19 cellular contexts compared by ENCODE assay signal in genomic region chr7:101898019-101898575, GRCh38.
A peak's percentile ranks its signal among the peaks of the same experiment; 100 is the strongest.
DNase-seq lines count a peak whose midpoint lies in the region; ATAC-seq and TF ChIP-seq lines count a peak whose summit lies in the region.
"Had no signal": no experiment of that assay in that cellular context is flagged by ENCODE, and none has a peak within 500 bp of the region (broad histone marks: within the 10 kb centered on the region; RNA-seq: fewer than 3 reads in every experiment).

No MANE protein-coding gene starts in this region.

- POLR2A ChIA-PET in PC-9 (lab: Charles Lee; ENCODE audit: unreplicated experiment): no interaction called here

- H3K4me1 ChIP-seq in GM23338 (ENCODE audit: insufficient read depth) (peaks cover 15% of the 10 kb centered on the region), ascending aorta (peaks cover 13 to 53% of the 10 kb centered on the region in 2 donors), left lung (peaks cover 11 to 13% of the 10 kb centered on the region in 2 donors), smooth muscle cell (ENCODE audit: low read depth) (no peaks in the 10 kb centered on the region), PC-9 (replicated peaks; ENCODE audit: insufficient read depth) (no peaks in the 10 kb centered on the region)
- H3K4me1 ChIP-seq: Peyer's patch had no signal

- no peaks in the 10 kb centered on the region for H3F3A ChIP-seq in GM23338 (replicated peaks; ENCODE audit: low read depth)
- peaks cover 3% of the 10 kb centered on the region for H3F3A ChIP-seq in smooth muscle cell (ENCODE audit: low read depth)
- H3F3A ChIP-seq in PC-9 (ENCODE audit: insufficient read depth, low read depth): no peaks in the 10 kb centered on the region

- H3K4me2 ChIP-seq in GM23338 (no peak overlapping the region), smooth muscle cell (no peak overlapping the region), PC-9 (no peak overlapping the region)

- H3K27me3 Mint-ChIP-seq in GM23338 (ENCODE audit: insufficient read depth, low read depth, poor library complexity): peaks cover 3% of the 10 kb centered on the region
- H3K27me3 Mint-ChIP-seq: stimulated activated memory B cell treated with anti-CD40 and anti-IgM and Interleukin-4, amounts not matched to agents 10 μg/mL and 1 μg/mL and 100 μg/mL, for 72 hours; type B pancreatic cell had no signal

- H4K20me1 ChIP-seq in GM23338 (replicated peaks; ENCODE audit: insufficient read depth) (peaks cover 68% of the 10 kb centered on the region), smooth muscle cell (ENCODE audit: low read depth) (peaks cover 97% of the 10 kb centered on the region), PC-9 (ENCODE audit: insufficient read depth) (no peaks in the 10 kb centered on the region; the same call in 1 of the 2 replicates)

- H3K4me3 ChIP-seq in GM23338 (no peak overlapping the region), ascending aorta (peak overlapping the region in 1 of 2 donors; percentile 33), left lung (no peak overlapping the region), smooth muscle cell (no peak overlapping the region), PC-9 (no peak overlapping the region)
- H3K4me3 ChIP-seq: gastroesophageal sphincter, GM23248, lung, Peyer's patch had no signal

- TF ChIP-seq CTCF in GM23338 (conservative IDR thresholded peaks at IDR 0.05; ENCODE audit: low read depth in 2 of 2): no peak
- no peak for TF ChIP-seq CTCF in ascending aorta (IDR thresholded peaks at IDR 0.05)
- TF ChIP-seq CTCF in left lung (IDR thresholded peaks at IDR 0.05): no peak
- TF ChIP-seq CTCF in smooth muscle cell (IDR thresholded peaks at IDR 0.05; ENCODE audit: borderline replicate concordance, insufficient read depth, poor library complexity, severe bottlenecking): no peak
- no peak for TF ChIP-seq CTCF in PC-9 (conservative IDR thresholded peaks at IDR 0.05)

- CTCF ChIA-PET in PC-9 (lab: Charles Lee): no interaction called here

- H3K27me3 ChIP-seq in GM23338 (ENCODE audit: insufficient read depth) (no peaks in the 10 kb centered on the region), ascending aorta (no peaks in the 10 kb centered on the region), left lung (no peaks in the 10 kb centered on the region), smooth muscle cell (ENCODE audit: low read depth) (no peaks in the 10 kb centered on the region), PC-9 (ENCODE audit: insufficient read depth, low read depth) (no peaks in the 10 kb centered on the region)
- H3K27me3 ChIP-seq: gastroesophageal sphincter, Peyer's patch had no signal

- peaks cover 4% of the 10 kb centered on the region; the same call in 2 of the 3 replicates for H3K36me3 Mint-ChIP-seq in GM23338 (ENCODE audit: low read depth)
- H3K36me3 Mint-ChIP-seq: stimulated activated memory B cell treated with anti-CD40 and anti-IgM and Interleukin-4, amounts not matched to agents 10 μg/mL and 1 μg/mL and 100 μg/mL, for 72 hours; type B pancreatic cell had no signal

- intact Hi-C loops in ascending aorta (cut with DNase I): loop anchor here (5.0 kb wide), 1 partner anchor 34 kb away; no protein-coding TSS in a partner anchor
- intact Hi-C loops in left lung (cut with DNase I): no loop called here
- intact Hi-C loops in PC-9 (cut with micrococcal nuclease; ENCODE audit: unreplicated experiment): no loop called here

- H3K9me3 ChIP-seq in ascending aorta (no peaks in the 10 kb centered on the region), left lung (no peaks in the 10 kb centered on the region), smooth muscle cell (replicated peaks; ENCODE audit: low read depth) (no peaks in the 10 kb centered on the region), PC-9 (ENCODE audit: insufficient read depth, low read depth) (no peaks in the 10 kb centered on the region)
- H3K9me3 ChIP-seq: gastroesophageal sphincter, Peyer's patch had no signal

- H2AFZ ChIP-seq in GM23338 (no peak overlapping the region), smooth muscle cell (ENCODE audit: low read depth) (no peak overlapping the region), PC-9 (no peak overlapping the region)
- H2AFZ ChIP-seq: GM23248, parathyroid adenoma had no signal

- no peaks in the 10 kb centered on the region for H3K9me2 ChIP-seq in GM23338 (ENCODE audit: insufficient read depth)
- H3K9me2 ChIP-seq in PC-9 (ENCODE audit: insufficient read depth): no peaks in the 10 kb centered on the region

- H3K36me3 ChIP-seq in GM23338 (ENCODE audit: insufficient read depth) (no peaks in the 10 kb centered on the region), ascending aorta (no peaks in the 10 kb centered on the region), left lung (no peaks in the 10 kb centered on the region), smooth muscle cell (ENCODE audit: low read depth) (no peaks in the 10 kb centered on the region), PC-9 (ENCODE audit: low read depth) (no peaks in the 10 kb centered on the region)
- H3K36me3 ChIP-seq: gastroesophageal sphincter, Peyer's patch had no signal

- peaks cover 48% of the 10 kb centered on the region for H3K4me1 Mint-ChIP-seq in GM23338

- H3K9ac ChIP-seq in smooth muscle cell (ENCODE audit: low read depth): peak overlapping the region; percentile 49
- H3K9ac ChIP-seq: GM23248, parathyroid adenoma had no signal

- ATAC-seq in GM23338: no peak; the same call in 2 of the 3 replicates
- ATAC-seq in left lung: peak; percentile 52
- ATAC-seq in GM18520 (IDR thresholded peaks at IDR 0.05; ENCODE audit: unreplicated experiment): no peak
- ATAC-seq: gastroesophageal sphincter; HepG2; stimulated activated memory B cell treated with anti-CD40 and anti-IgM and Interleukin-4, amounts not matched to agents 10 μg/mL and 1 μg/mL and 100 μg/mL, for 72 hours had no signal

- H3K27ac Mint-ChIP-seq in GM23338: 0 out of 2 replicates have a peak overlapping the region, but pooled peaks have one; percentile 71
- H3K27ac Mint-ChIP-seq: stimulated activated memory B cell treated with anti-CD40 and anti-IgM and Interleukin-4, amounts not matched to agents 10 μg/mL and 1 μg/mL and 100 μg/mL, for 72 hours; type B pancreatic cell had no signal

- no peak overlapping the region for H3K4me3 Mint-ChIP-seq in GM23338
- H3K4me3 Mint-ChIP-seq: stimulated activated memory B cell treated with anti-CD40 and anti-IgM and Interleukin-4, amounts not matched to agents 10 μg/mL and 1 μg/mL and 100 μg/mL, for 72 hours; type B pancreatic cell had no signal

- WGBS in smooth muscle cell (ENCODE audit: low lambda C conversion rate): 82% methylated on average over 13 of the region's 13 CpGs

- H3K79me2 ChIP-seq in GM23338 (replicated peaks; ENCODE audit: insufficient read depth) (peaks cover 100% of the 10 kb centered on the region), smooth muscle cell (ENCODE audit: low read depth) (peaks cover 100% of the 10 kb centered on the region), PC-9 (ENCODE audit: low read depth) (peaks cover 11% of the 10 kb centered on the region; the same call in 1 of the 2 replicates)

- no peak overlapping the region for H3K27ac ChIP-seq in GM23338 (ENCODE audit: low read depth)
- H3K27ac ChIP-seq in ascending aorta: peak overlapping the region; percentile 72 to 75
- no peak overlapping the region for H3K27ac ChIP-seq in left lung
- peak overlapping the region; percentile 46 for H3K27ac ChIP-seq in smooth muscle cell (ENCODE audit: low read depth)
- H3K27ac ChIP-seq in PC-9: no peak overlapping the region
- H3K27ac ChIP-seq: GM23248, parathyroid adenoma, Peyer's patch had no signal

- H3K9me3 Mint-ChIP-seq in GM23338: no peaks in the 10 kb centered on the region
- H3K9me3 Mint-ChIP-seq: stimulated activated memory B cell treated with anti-CD40 and anti-IgM and Interleukin-4, amounts not matched to agents 10 μg/mL and 1 μg/mL and 100 μg/mL, for 72 hours; type B pancreatic cell had no signal

- DNase-seq in GM23338 (ENCODE audit: low spot score): no peak
- no peak for DNase-seq in ascending aorta (ENCODE audit: low spot score in 2 of 2)
- DNase-seq in left lung: no peak
- no peak for DNase-seq in smooth muscle cell (lab: John Stamatoyannopoulos, UW; ENCODE audit: unreplicated experiment)
- no peak for DNase-seq in nucleus accumbens (lab: John Stamatoyannopoulos, UW)
- no peak for DNase-seq in PC-9
- DNase-seq in DMS 273 treated with DMSO at 0.1 percent for 48 hours (lab: John Stamatoyannopoulos, UW): no peak
- DNase-seq: activated CD4-positive, alpha-beta T cell treated with anti-CD3 and anti-CD28 coated beads for 4 hours; activated effector memory CD4-positive, alpha-beta T cell treated with anti-CD3 and anti-CD28 coated beads, Interleukin-2, amount 50 U/mL, for 16 hours; cerebellar nuclear complex; GM23248; Peyer's patch had no signal

- no TSS peak for BruUV-seq in PC-9 (replicated peaks; lab: Mats Ljungman, UMichigan)

TF ChIP-seq in GM23338, 12 proteins besides CTCF, POLR2A, EP300 and RAD21 (continues in another document):
- TF ChIP-seq STAT1 (IDR thresholded peaks at IDR 0.05; ENCODE audit: unreplicated experiment): no peak
- no peak for TF ChIP-seq EZH2 (IDR thresholded peaks at IDR 0.05; ENCODE audit: low read depth, unreplicated experiment)
- TF ChIP-seq ZNF114 (CRISPR knock-in tag; IDR thresholded peaks at IDR 0.05): no peak
- no peak for TF ChIP-seq CREB1 (CRISPR knock-in tag; IDR thresholded peaks at IDR 0.05; ENCODE audit: low read depth)
- TF ChIP-seq POLR2AphosphoS5 (IDR thresholded peaks at IDR 0.05; ENCODE audit: low read depth): no peak
- TF ChIP-seq ETS1 (IDR thresholded peaks at IDR 0.05): no peak

Comparison
In these comparisons a context has a peak if more than half of its experiments do, and no peak if none do; other contexts are left out.
1. H3K27ac ChIP-seq: peak in ascending aorta (2 of 2) and smooth muscle cell (single experiment); none in GM23338 (single experiment), left lung (0 of 2) and PC-9 (single experiment).